In the genomic region with DNA sequence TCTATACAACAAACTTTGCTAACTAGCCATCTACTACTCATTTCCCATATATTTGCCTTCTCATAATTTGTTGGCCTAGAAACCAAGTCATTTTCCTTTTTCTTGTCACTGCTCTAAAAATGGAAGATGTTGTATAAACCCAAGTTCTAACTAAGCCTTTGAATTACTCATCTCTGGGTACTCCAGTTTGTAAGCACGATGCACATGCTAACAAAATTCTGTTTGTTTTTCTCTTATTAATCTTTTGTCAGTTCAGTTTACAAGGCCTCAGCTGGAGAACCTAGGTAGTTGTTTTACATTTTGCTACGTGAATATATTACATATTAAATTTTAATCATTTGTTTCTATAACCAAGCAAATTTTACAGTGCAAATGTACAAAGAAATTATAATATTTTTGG, we compare ENCODE assay signal across 20 cellular contexts.
DNase-seq lines count a peak whose midpoint lies in the region; ATAC-seq, FAIRE-seq and TF ChIP-seq lines count a peak whose summit lies in the region.
"Had no signal": no experiment of that assay in that cellular context is flagged by ENCODE, and none has a peak within 500 bp of the region (broad histone marks: within the 10 kb centered on the region; RNA-seq: fewer than 3 reads in every experiment).

No MANE protein-coding gene starts in this region.

- H3K4me3 ChIP-seq in A549 (no peak overlapping the region), LNCaP clone FGC (ENCODE audit: low read depth, low read length) (no peak overlapping the region), SU-DHL-6 (ENCODE audit: insufficient read depth, low read length, poor library complexity, severe bottlenecking) (no peak overlapping the region)
- H3K4me3 ChIP-seq: BLaER1, GM12878, GM23338 had no signal

- H3K4me2 ChIP-seq in A549 = peak overlapping the region; percentile 37
- H3K4me2 ChIP-seq in SU-DHL-6 (ENCODE audit: low read depth, low read length, poor library complexity, severe bottlenecking) = no peak overlapping the region
- H3K4me2 ChIP-seq: BLaER1, GM23338 had no signal

- no peaks in the 10 kb centered on the region for H3K79me2 ChIP-seq in SU-DHL-6 (ENCODE audit: insufficient read depth, low read length)

- CTCF ChIA-PET in A549 (lab: Yijun Ruan, JAX) = no interaction called here

- H3K9me3 ChIP-seq in A549 (no peaks in the 10 kb centered on the region), SU-DHL-6 (ENCODE audit: insufficient read depth, low read length) (no peaks in the 10 kb centered on the region; the same call in 1 of the 2 replicates)
- H3K9me3 ChIP-seq: BLaER1 had no signal

- TF ChIP-seq EP300 in A549 (IDR thresholded peaks at IDR 0.05) = no peak

- no peaks in the 10 kb centered on the region for H3K36me3 ChIP-seq in SU-DHL-6 (ENCODE audit: low read length)
- H3K36me3 ChIP-seq: BLaER1 had no signal

- H3K27ac ChIP-seq in A549 (no peak overlapping the region), SU-DHL-6 (ENCODE audit: low read depth, low read length) (no peak overlapping the region)
- H3K27ac ChIP-seq: BLaER1, C4-2B had no signal

- H4K20me1 ChIP-seq in SU-DHL-6 (ENCODE audit: low read depth, low read length) = no peaks in the 10 kb centered on the region
- H4K20me1 ChIP-seq: BLaER1 had no signal

- FAIRE-seq in A549 (lab: Jason Lieb, UNC) = no peak
- FAIRE-seq: GM12878 had no signal

- ATAC-seq in A549 (no peak), left lobe of liver (no peak), GM18873 (IDR thresholded peaks at IDR 0.05; ENCODE audit: low FRiP score, unreplicated experiment) (no peak)
- ATAC-seq: GM12878, GM23338 had no signal

- peaks cover 8% of the 10 kb centered on the region; the same call in 2 of the 3 replicates for H3K4me1 ChIP-seq in A549

- POLR2A ChIA-PET in A549 (lab: Yijun Ruan, JAX) = no interaction called here

- no peaks in the 10 kb centered on the region for H3K9me2 ChIP-seq in SU-DHL-6 (replicated peaks; ENCODE audit: insufficient read depth, low read length)

- TF ChIP-seq CTCF in A549 (IDR thresholded peaks at IDR 0.05) = no peak
- no peak for TF ChIP-seq CTCF in LNCaP clone FGC (IDR thresholded peaks at IDR 0.05; ENCODE audit: control insufficient read depth, extremely low read depth, insufficient read depth)
- TF ChIP-seq CTCF in SU-DHL-6 (IDR thresholded peaks at IDR 0.05; ENCODE audit: insufficient read depth, low read length, poor library complexity, severe bottlenecking) = no peak

- WGBS in A549 (ENCODE audit: missing lambda C conversion rate) = 1% methylated on average over 2 of the region's 2 CpGs

- no peak for DNase-seq in A549 (ENCODE audit: low read depth in 1 of 2, low spot score in 1 of 2)
- peak; percentile 37 for DNase-seq in LNCaP clone FGC (ENCODE audit: low read depth)
- peak; percentile 1 for DNase-seq in myocyte (ENCODE audit: low read depth)
- DNase-seq in left lobe of liver (ENCODE audit: low spot score) = no peak
- DNase-seq in epidermal melanocyte (ENCODE audit: insufficient read length, low spot score) = no peak
- DNase-seq: 8988T; CD4-positive, alpha-beta T cell; CD8-positive, alpha-beta memory T cell; DMS 273 treated with DMSO at 0.1 percent for 48 hours; DMS79; EL; GDM1; H9; HFFc6 had no signal

- H3F3A ChIP-seq in SU-DHL-6 (ENCODE audit: insufficient read depth) = no peaks in the 10 kb centered on the region

- no peak overlapping the region for H3K9ac ChIP-seq in SU-DHL-6 (ENCODE audit: low read length)
- H3K9ac ChIP-seq: BLaER1 had no signal

- H3K27me3 ChIP-seq in SU-DHL-6 (ENCODE audit: low read length) = no peaks in the 10 kb centered on the region
- H3K27me3 ChIP-seq: BLaER1 had no signal

- no peak for TF ChIP-seq RAD21 in A549 (conservative IDR thresholded peaks at IDR 0.05 in 1 of 2, IDR thresholded peaks at IDR 0.05 in 1 of 2)

- peak overlapping the region; percentile 44 for H2AFZ ChIP-seq in SU-DHL-6 (ENCODE audit: low read depth, low read length, severe bottlenecking)
- H2AFZ ChIP-seq: GM23338 had no signal

- no peak for TF ChIP-seq POLR2A in A549 (IDR thresholded peaks at IDR 0.05; ENCODE audit: low read length)

TF ChIP-seq in A549, 52 proteins besides CTCF, POLR2A, EP300 and RAD21:
- TF ChIP-seq TP53 (CRISPR knock-in tag; IDR thresholded peaks at IDR 0.05) (no peak), POLR2AphosphoS2 (conservative IDR thresholded peaks at IDR 0.05; ENCODE audit: low read length) (no peak), FOSB (CRISPR knock-in tag; IDR thresholded peaks at IDR 0.05) (no peak), ESRRA (IDR thresholded peaks at IDR 0.05; ENCODE audit: borderline replicate concordance, low read length) (no peak), HOXB5 (CRISPR knock-in tag; IDR thresholded peaks at IDR 0.05) (no peak), MAZ (IDR thresholded peaks at IDR 0.05; ENCODE audit: borderline replicate concordance, low read depth, low read length) (no peak), EHMT2 (IDR thresholded peaks at IDR 0.05; ENCODE audit: low read depth) (no peak), SREBF2 (IDR thresholded peaks at IDR 0.05) (no peak), MAFK (IDR thresholded peaks at IDR 0.05; ENCODE audit: partially characterized antibody) (no peak), NPAS2 (CRISPR knock-in tag; IDR thresholded peaks at IDR 0.05; ENCODE audit: borderline replicate concordance) (no peak)
- TF ChIP-seq, protein P1, sequence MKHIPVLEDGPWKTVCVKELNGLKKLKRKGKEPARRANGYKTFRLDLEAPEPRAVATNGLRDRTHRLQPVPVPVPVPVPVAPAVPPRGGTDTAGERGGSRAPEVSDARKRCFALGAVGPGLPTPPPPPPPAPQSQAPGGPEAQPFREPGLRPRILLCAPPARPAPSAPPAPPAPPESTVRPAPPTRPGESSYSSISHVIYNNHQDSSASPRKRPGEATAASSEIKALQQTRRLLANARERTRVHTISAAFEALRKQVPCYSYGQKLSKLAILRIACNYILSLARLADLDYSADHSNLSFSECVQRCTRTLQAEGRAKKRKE (CRISPR knock-in tag; IDR thresholded peaks at IDR 0.05; ENCODE audit: low read depth) = no peak
- TF ChIP-seq, protein P2, sequence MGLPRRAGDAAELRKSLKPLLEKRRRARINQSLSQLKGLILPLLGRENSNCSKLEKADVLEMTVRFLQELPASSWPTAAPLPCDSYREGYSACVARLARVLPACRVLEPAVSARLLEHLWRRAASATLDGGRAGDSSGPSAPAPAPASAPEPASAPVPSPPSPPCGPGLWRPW (IDR thresholded peaks at IDR 0.05) = no peak
- TF ChIP-seq, protein P3, sequence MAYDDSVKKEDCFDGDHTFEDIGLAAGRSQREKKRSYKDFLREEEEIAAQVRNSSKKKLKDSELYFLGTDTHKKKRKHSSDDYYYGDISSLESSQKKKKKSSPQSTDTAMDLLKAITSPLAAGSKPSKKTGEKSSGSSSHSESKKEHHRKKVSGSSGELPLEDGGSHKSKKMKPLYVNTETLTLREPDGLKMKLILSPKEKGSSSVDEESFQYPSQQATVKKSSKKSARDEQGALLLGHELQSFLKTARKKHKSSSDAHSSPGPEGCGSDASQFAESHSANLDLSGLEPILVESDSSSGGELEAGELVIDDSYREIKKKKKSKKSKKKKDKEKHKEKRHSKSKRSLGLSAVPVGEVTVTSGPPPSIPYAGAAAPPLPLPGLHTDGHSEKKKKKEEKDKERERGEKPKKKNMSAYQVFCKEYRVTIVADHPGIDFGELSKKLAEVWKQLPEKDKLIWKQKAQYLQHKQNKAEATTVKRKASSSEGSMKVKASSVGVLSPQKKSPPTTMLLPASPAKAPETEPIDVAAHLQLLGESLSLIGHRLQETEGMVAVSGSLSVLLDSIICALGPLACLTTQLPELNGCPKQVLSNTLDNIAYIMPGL (CRISPR knock-in tag; IDR thresholded peaks at IDR 0.05; ENCODE audit: borderline replicate concordance) = no peak
- TF ChIP-seq, protein P4, sequence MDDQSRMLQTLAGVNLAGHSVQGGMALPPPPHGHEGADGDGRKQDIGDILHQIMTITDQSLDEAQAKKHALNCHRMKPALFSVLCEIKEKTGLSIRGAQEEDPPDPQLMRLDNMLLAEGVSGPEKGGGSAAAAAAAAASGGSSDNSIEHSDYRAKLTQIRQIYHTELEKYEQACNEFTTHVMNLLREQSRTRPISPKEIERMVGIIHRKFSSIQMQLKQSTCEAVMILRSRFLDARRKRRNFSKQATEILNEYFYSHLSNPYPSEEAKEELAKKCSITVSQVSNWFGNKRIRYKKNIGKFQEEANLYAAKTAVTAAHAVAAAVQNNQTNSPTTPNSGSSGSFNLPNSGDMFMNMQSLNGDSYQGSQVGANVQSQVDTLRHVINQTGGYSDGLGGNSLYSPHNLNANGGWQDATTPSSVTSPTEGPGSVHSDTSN (IDR thresholded peaks at IDR 0.05) = no peak

Comparison
In these comparisons a context has a peak if more than half of its experiments do, and no peak if none do; other contexts are left out.
1. DNase-seq: peak in LNCaP clone FGC (single experiment) and myocyte (single experiment); none in A549 (0 of 2), left lobe of liver (single experiment) and epidermal melanocyte (single experiment).